ENCODE assay signal across 1 cellular context in genomic region chr18:25282922-25283703, GRCh38.
TF ChIP-seq lines count a peak whose summit lies in the region.

No MANE protein-coding gene starts in this region.

TF ChIP-seq in GM23338, 12 proteins besides CTCF, POLR2A, EP300 and RAD21 (continued from another document):
- TF ChIP-seq ZNF462 (CRISPR knock-in tag; IDR thresholded peaks at IDR 0.05) (no peak), ZNF331 (CRISPR knock-in tag; IDR thresholded peaks at IDR 0.05; ENCODE audit: low read depth) (no peak), POLR2AphosphoS5 (IDR thresholded peaks at IDR 0.05; ENCODE audit: low read depth) (no peak), REST (IDR thresholded peaks at IDR 0.05; ENCODE audit: unreplicated experiment) (no peak), JUNB (IDR thresholded peaks at IDR 0.05; ENCODE audit: unreplicated experiment) (no peak), EZH2 (IDR thresholded peaks at IDR 0.05; ENCODE audit: low read depth, unreplicated experiment) (no peak), ZNF114 (CRISPR knock-in tag; IDR thresholded peaks at IDR 0.05) (no peak), CREB1 (CRISPR knock-in tag; IDR thresholded peaks at IDR 0.05; ENCODE audit: low read depth) (no peak), ETS1 (IDR thresholded peaks at IDR 0.05) (no peak), STAT1 (IDR thresholded peaks at IDR 0.05; ENCODE audit: unreplicated experiment) (no peak), EZH2phosphoT487 (IDR thresholded peaks at IDR 0.05; ENCODE audit: unreplicated experiment) (no peak)
